Comparison of ENCODE assay signal across 8 cellular contexts in the genomic region with DNA sequence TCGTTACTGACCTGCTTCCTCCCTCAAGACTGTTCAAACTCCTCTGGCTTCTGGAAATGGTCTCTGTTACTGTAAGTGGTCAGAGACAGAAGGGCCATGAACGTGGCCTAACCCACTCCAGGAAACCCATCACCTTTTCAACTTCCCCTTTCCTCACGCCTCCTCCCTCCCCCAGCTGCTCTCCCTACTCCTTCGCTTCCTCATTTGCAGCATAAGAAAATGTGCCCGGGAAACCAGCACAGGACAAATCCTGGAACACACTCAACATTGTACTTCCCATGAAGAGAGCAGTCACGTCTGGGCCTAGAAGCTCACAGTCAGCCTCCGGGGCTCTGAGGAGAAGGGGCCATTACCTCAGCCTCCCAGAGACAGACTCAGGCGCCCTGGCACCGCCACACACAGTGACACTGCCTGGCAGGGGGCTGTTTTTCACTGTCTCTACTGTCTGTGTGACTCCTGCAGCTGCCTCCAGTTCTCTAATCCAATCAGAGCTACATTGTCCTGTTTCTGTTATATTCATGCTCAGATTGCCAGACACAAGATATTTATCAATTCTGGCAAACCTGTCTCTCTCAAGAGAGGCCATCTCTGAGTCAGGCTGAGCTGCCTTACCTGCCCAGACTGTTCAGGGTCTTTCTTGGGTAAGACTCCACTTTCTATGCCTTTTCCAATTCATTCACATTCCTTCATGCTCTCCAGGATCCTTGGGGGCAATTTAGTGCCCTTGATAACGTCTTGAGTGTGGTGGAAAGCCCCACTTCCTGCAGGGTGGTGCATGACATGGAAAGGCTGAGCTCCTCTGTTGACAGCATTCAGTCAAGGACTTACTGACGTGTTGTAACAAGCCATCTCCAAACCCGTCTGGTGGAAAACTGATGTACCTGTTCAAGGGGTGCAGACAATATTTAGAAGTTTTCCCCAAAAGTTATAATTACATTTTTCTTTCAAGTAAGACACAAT.
DNase-seq lines count a peak whose midpoint lies in the region; ATAC-seq and TF ChIP-seq lines count a peak whose summit lies in the region.

No MANE protein-coding gene starts in this region.

- TF ChIP-seq CTCF in cardiac muscle cell (IDR thresholded peaks at IDR 0.05; ENCODE audit: low read depth, low read length) = no peak

- H3K27me3 ChIP-seq in cardiac muscle cell = no peaks in the 10 kb centered on the region

- peaks cover 12% of the 10 kb centered on the region for H3K4me1 ChIP-seq in cardiac muscle cell (ENCODE audit: low read depth)

- no peak overlapping the region for H3K4me3 ChIP-seq in cardiac muscle cell

- DNase-seq in OCI-M1 (lab: John Stamatoyannopoulos, UW) (peak; percentile 87), cardiac muscle cell (ENCODE audit: low read depth in 1 of 2, low spot score in 1 of 2) (peak; percentile 11 to 22), putamen (ENCODE audit: low spot score) (peak; percentile 58), cerebellar cortex (ENCODE audit: low spot score) (no peak), kidney tubule cell (ENCODE audit: low spot score) (no peak)
- DNase-seq in activated CD4-positive, alpha-beta T cell treated with anti-CD3 and anti-CD28 coated beads for 4 hours = no peak

- no peaks in the 10 kb centered on the region for H3K36me3 ChIP-seq in cardiac muscle cell

- ATAC-seq in GM21360 (IDR thresholded peaks at IDR 0.05; ENCODE audit: unreplicated experiment) (peak; percentile 47), GM18867 (IDR thresholded peaks at IDR 0.05; ENCODE audit: unreplicated experiment) (no peak)

- no peaks in the 10 kb centered on the region for H3K9me3 ChIP-seq in cardiac muscle cell (ENCODE audit: low read depth)

- no peak overlapping the region for H3K27ac ChIP-seq in cardiac muscle cell

Comparison
In these comparisons a context has a peak if more than half of its experiments do, and no peak if none do; other contexts are left out.
1. DNase-seq: peak in OCI-M1 (single experiment), cardiac muscle cell (2 of 2) and putamen (single experiment); none in cerebellar cortex (single experiment), activated CD4-positive, alpha-beta T cell treated with anti-CD3 and anti-CD28 coated beads for 4 hours (0 of 2) and kidney tubule cell (single experiment).